Comparison of ENCODE assay signal across 20 cellular contexts in the genomic region with DNA sequence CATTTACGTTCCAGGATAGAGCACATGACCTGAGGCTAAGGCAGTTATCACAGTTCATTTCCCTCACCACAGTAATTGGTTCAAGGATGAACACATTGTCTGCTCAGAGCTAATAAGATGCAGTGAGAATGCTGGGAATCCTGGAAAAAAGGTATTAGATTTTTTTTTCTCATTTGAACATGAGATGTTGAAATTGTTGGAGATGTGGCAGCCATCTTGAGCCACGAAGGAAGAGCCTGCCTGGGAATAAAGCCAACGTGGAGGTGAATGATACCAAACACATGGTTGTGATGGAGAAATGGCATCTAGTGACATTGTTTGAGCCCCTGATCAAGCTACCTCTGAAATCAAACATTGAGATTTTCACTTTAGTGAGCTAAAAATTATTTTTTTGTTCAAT. TPM values are rescaled to one million over a fixed set of nuclear protein-coding genes. Genes with fewer than 3 reads are reported as not detected.
DNase-seq lines count a peak whose midpoint lies in the region; ATAC-seq, FAIRE-seq and TF ChIP-seq lines count a peak whose summit lies in the region.
"Had no signal": no experiment of that assay in that cellular context is flagged by ENCODE, and none has a peak within 500 bp of the region (broad histone marks: within the 10 kb centered on the region; RNA-seq: fewer than 3 reads in every experiment).

No MANE protein-coding gene starts in this region.

- no peak for TF ChIP-seq CTCF in H1 (IDR thresholded peaks at IDR 0.05; ENCODE audit: control extremely low read depth in 1 of 3, insufficient read depth in 1 of 3, low read depth in 1 of 3, low read length in 3 of 3)

- no peak overlapping the region for H3K56ac ChIP-seq in H1 (replicated peaks; ENCODE audit: insufficient read length, low read depth, low read length)

- H2BK5ac ChIP-seq in H1 (ENCODE audit: low read depth, low read length): no peak overlapping the region

- POLR2A ChIA-PET in HEK293T (lab: Yijun Ruan, JAX) (interaction anchor here (2.2 kb wide), 1 partner anchor 16 kb away, joined by 6 read pairs; the partner anchor contains the start of gene STT3B), H1 (lab: Charles Lee; ENCODE audit: partially characterized antibody) (interaction anchor here (2.1 kb wide), 1 partner anchor 15 kb away, joined by 14 read pairs; the partner anchor contains the start of gene STT3B)

- H4K20me1 ChIP-seq in H1 (replicated peaks in 1 of 2; ENCODE audit: control insufficient read depth in 1 of 2, insufficient read depth in 2 of 2, low read length in 2 of 2): no peaks in the 10 kb centered on the region
- H4K20me1 ChIP-seq: BLaER1 treated with 17β-estradiol and CSF1 and Interleukin-3, amounts not matched to agents 10 nM and 100 nM had no signal

- TF ChIP-seq EP300 in H1 (IDR thresholded peaks at IDR 0.05; ENCODE audit: borderline replicate concordance in 1 of 2, low read depth in 2 of 2, low read length in 2 of 2): no peak

- H2AK5ac ChIP-seq in H1 (ENCODE audit: low read depth, low read length): no peak overlapping the region

- DNase-seq in HEK293T (ENCODE audit: extremely low spot score) (no peak), NCI-H69 (lab: John Stamatoyannopoulos, UW) (peak; percentile 3), H1 (ENCODE audit: low read depth in 1 of 2, low spot score in 2 of 2) (no peak), MV-4-11 (lab: John Stamatoyannopoulos, UW) (no peak)
- DNase-seq: AML-193; Caco-2; Calu3; CD4-positive, alpha-beta T cell; CD8-positive, alpha-beta T cell; DMS79 treated with DMSO at 0.1 percent for 48 hours had no signal

- no peak for TF ChIP-seq RAD21 in H1 (IDR thresholded peaks at IDR 0.05 in 1 of 2, conservative IDR thresholded peaks at IDR 0.05 in 1 of 2; ENCODE audit: low read depth in 2 of 2, low read length in 2 of 2)

- no peak overlapping the region for H4K5ac ChIP-seq in H1 (ENCODE audit: insufficient read length, low read depth, low read length)

- no peaks in the 10 kb centered on the region for H3K23me2 ChIP-seq in H1 (ENCODE audit: low read depth, low read length)

- no peak for ATAC-seq in GM21390 (IDR thresholded peaks at IDR 0.05; ENCODE audit: unreplicated experiment)
- ATAC-seq: A549; CD8-positive, alpha-beta T cell; GM12878 had no signal

- H3K27ac ChIP-seq in H1 (ENCODE audit: low read depth, low read length): no peak overlapping the region
- H3K27ac ChIP-seq: 22Rv1; A549; BLaER1 treated with 17β-estradiol and CSF1 and Interleukin-3, amounts not matched to agents 10 nM and 100 nM; C4-2B had no signal

- H2BK120ac ChIP-seq in H1 (replicated peaks; ENCODE audit: low read depth, low read length): no peak overlapping the region

- no peak for FAIRE-seq in H1 (lab: Jason Lieb, UNC)
- FAIRE-seq: A549, D721Med, G401.6, GM12878, GM12892, GM18507 had no signal

- H3K79me1 ChIP-seq in H1 (ENCODE audit: low read depth, low read length): no peaks in the 10 kb centered on the region

- no peaks in the 10 kb centered on the region for H3K9me3 ChIP-seq in H1 (ENCODE audit: insufficient read depth in 2 of 2, low read depth in 1 of 2, low read length in 1 of 2)
- H3K9me3 ChIP-seq: A549, Caco-2 had no signal

- TF ChIP-seq POLR2A in H1 (IDR thresholded peaks at IDR 0.05; ENCODE audit: control extremely low read depth in 1 of 2, low read depth in 2 of 2, low read length in 2 of 2): no peak

- H3K27me3 ChIP-seq in H1 (replicated peaks in 1 of 4; ENCODE audit: control insufficient read depth in 3 of 4, extremely low read depth in 1 of 4, insufficient read depth in 3 of 4, low read length in 3 of 4): no peaks in the 10 kb centered on the region
- H3K27me3 ChIP-seq: BLaER1 treated with 17β-estradiol and CSF1 and Interleukin-3, amounts not matched to agents 10 nM and 100 nM had no signal

- H3K9ac ChIP-seq in H1 (replicated peaks in 1 of 4; ENCODE audit: extremely low read depth in 1 of 4, low read depth in 3 of 4, low read length in 3 of 4): no peak overlapping the region
- H3K9ac ChIP-seq: BLaER1 treated with 17β-estradiol and CSF1 and Interleukin-3, amounts not matched to agents 10 nM and 100 nM had no signal

- H2BK20ac ChIP-seq in H1 (ENCODE audit: low read length): no peak overlapping the region

- H3K4me3 ChIP-seq in H1 (ENCODE audit: extremely low read depth in 1 of 4, insufficient read depth in 2 of 4, low read depth in 3 of 4, low read length in 4 of 4): no peak overlapping the region
- H3K4me3 ChIP-seq: A549; BLaER1 treated with 17β-estradiol and CSF1 and Interleukin-3, amounts not matched to agents 10 nM and 100 nM; GM12878 had no signal

- H3K4ac ChIP-seq in H1 (replicated peaks; ENCODE audit: insufficient read length, low read depth, low read length): no peak overlapping the region

- H3K4me1 ChIP-seq in H1 (replicated peaks in 1 of 4; ENCODE audit: control insufficient read depth in 3 of 4, insufficient read depth in 4 of 4, low read length in 3 of 4): no peaks in the 10 kb centered on the region
- H3K4me1 ChIP-seq: A549, Caco-2 had no signal

- H2BK15ac ChIP-seq in H1 (ENCODE audit: low read length): no peak overlapping the region

- H4K8ac ChIP-seq in H1 (ENCODE audit: extremely low read depth, insufficient read depth, low read length): no peak overlapping the region

- H3K4me2 ChIP-seq in H1 (ENCODE audit: insufficient read depth in 1 of 2, low read depth in 2 of 2, low read length in 2 of 2): no peak overlapping the region
- H3K4me2 ChIP-seq: A549; BLaER1 treated with 17β-estradiol and CSF1 and Interleukin-3, amounts not matched to agents 10 nM and 100 nM had no signal

- CTCF ChIA-PET in HEK293T (lab: Yijun Ruan, JAX) (no interaction called here), H1 (lab: Charles Lee; ENCODE audit: partially characterized antibody) (interaction anchor here (0.6 to 1.1 kb wide), 3 partner anchors 70 to 234 kb away, joined by 3 to 4 read pairs (median 4); no protein-coding TSS in a partner anchor)

- no peaks in the 10 kb centered on the region for H3K79me2 ChIP-seq in H1 (ENCODE audit: control insufficient read depth in 1 of 2, insufficient read depth in 2 of 2, low read length in 2 of 2)

- no peak overlapping the region for H3K14ac ChIP-seq in H1 (ENCODE audit: insufficient read length)

- H3K23ac ChIP-seq in H1 (ENCODE audit: insufficient read length): no peak overlapping the region

- no peak overlapping the region for H2BK12ac ChIP-seq in H1 (ENCODE audit: low read depth, low read length)

- H3K36me3 ChIP-seq in H1 (ENCODE audit: control insufficient read depth in 2 of 4, insufficient read depth in 4 of 4, low read length in 3 of 4): no peaks in the 10 kb centered on the region
- H3K36me3 ChIP-seq: BLaER1 treated with 17β-estradiol and CSF1 and Interleukin-3, amounts not matched to agents 10 nM and 100 nM had no signal

- no peak overlapping the region for H3K18ac ChIP-seq in H1 (ENCODE audit: extremely low read depth, low read length)

- H4K91ac ChIP-seq in H1 (replicated peaks; ENCODE audit: insufficient read length, low read length): no peak overlapping the region

- H2AFZ ChIP-seq in H1 (ENCODE audit: low read length): no peak overlapping the region

- 66% methylated on average over 3 of the region's 3 CpGs; no CpG with 5 or more reads in 1 of the 2 experiments for WGBS in H1 (ENCODE audit: extremely low coverage in 1 of 2, insufficient coverage in 1 of 2, insufficient read length in 1 of 2, insufficient replicate concordance in 2 of 2, low coverage in 1 of 2, low lambda C conversion rate in 2 of 2, missing lambda C conversion rate in 1 of 2), 2 experiments

TF ChIP-seq in HEK293T, 16 proteins besides CTCF, POLR2A, EP300 and RAD21:
- TF ChIP-seq L3MBTL2 (conservative IDR thresholded peaks at IDR 0.05) (peak; percentile 69), ZNF384 (IDR thresholded peaks at IDR 0.05) (no peak), ELF4 (IDR thresholded peaks at IDR 0.05) (no peak), ARNT (IDR thresholded peaks at IDR 0.05) (no peak), BHLHE40 (IDR thresholded peaks at IDR 0.05; ENCODE audit: borderline replicate concordance) (no peak)
TF ChIP-seq in HEK293T: peak in this region for 1.

TF ChIP-seq in H1, 55 proteins besides CTCF, POLR2A, EP300 and RAD21:
- TF ChIP-seq E2F6 (IDR thresholded peaks at IDR 0.05) (peak; percentile 30; the same call in 1 of the 2 replicates), POLR2AphosphoS5 (IDR thresholded peaks at IDR 0.05; ENCODE audit: low read depth, low read length) (no peak)

RNA-seq across cellular contexts. Expression of gene STT3B, which starts 16.0 kb away (rescaled TPM):
- total RNA-seq in H1 (2021; fragmentation: NEBNext Ultra II Directional; extraction: Animal tissue kit (Norgen Biotek cat#: 25700)): 131 and 134 TPM in 2 replicates
- polyA plus RNA-seq in H1 (2011; rRNA removed): 34.2 and 43.5 TPM in 2 replicates
- polyA plus RNA-seq in H1 (2011; cell fraction: cytosol; rRNA removed): 53.5 TPM
- 26.1 TPM for polyA plus RNA-seq in H1 (2011; cell fraction: nucleus; rRNA removed)
- polyA plus RNA-seq in H1 (2012, experiment 1 of 2): 43.7 to 95.2 TPM (median 53.1 TPM) in 4 replicates
- polyA plus RNA-seq in H1 (2012, experiment 2 of 2): 5.7 TPM
- 201 TPM for polyA plus RNA-seq in H1 (2013, experiment 1 of 2)
- 213 TPM for polyA plus RNA-seq in H1 (2013, experiment 2 of 2)
- polyA minus RNA-seq in H1 (2011; rRNA and poly(A)+ RNA removed): 96.8 and 163 TPM in 2 replicates
- 61.3 TPM for polyA minus RNA-seq in H1 (2011; cell fraction: cytosol; rRNA and poly(A)+ RNA removed)
- polyA minus RNA-seq in H1 (2011; cell fraction: nucleus; rRNA and poly(A)+ RNA removed): 84.5 TPM
